12 cellular contexts compared by ENCODE assay signal in the genomic region with DNA sequence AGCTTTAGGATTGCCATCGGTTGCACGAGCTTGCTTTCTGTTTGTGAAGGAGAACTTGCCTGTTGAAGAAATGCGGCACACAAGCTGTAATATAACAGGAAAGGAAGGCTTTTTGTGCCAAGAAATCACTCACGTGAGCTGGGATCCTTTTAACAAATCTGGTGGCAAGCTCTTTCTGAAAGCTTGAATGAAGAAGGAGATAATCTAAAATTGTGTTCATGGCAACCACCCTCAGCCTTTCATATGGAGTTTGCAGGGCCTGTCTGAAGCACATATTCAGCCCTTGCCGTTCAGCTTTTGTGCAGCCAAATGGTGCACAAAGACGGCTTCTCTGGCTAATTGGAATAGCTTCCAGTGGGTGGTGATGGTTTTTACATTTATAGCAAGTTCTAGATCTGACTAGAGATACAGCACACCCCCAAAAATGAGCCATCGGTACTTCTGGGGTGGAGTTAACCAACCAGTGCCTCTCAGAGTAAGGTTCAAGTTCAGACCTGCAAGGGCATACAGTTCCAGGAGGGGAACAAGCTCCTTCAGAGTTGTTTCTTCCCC.
A peak's percentile ranks its signal among the peaks of the same experiment; 100 is the strongest.
DNase-seq lines count a peak whose midpoint lies in the region; ATAC-seq and TF ChIP-seq lines count a peak whose summit lies in the region.
"Had no signal": no experiment of that assay in that cellular context is flagged by ENCODE, and none has a peak within 500 bp of the region (broad histone marks: within the 10 kb centered on the region; RNA-seq: fewer than 3 reads in every experiment).

No MANE protein-coding gene starts in this region.

- H3K27ac Mint-ChIP-seq in CD4-positive, alpha-beta T cell, result no peak overlapping the region
- H3K27ac Mint-ChIP-seq: activated CD4-positive, alpha-beta memory T cell treated with anti-CD3 and anti-CD28 coated beads for 36 hours had no signal

- no peaks in the 10 kb centered on the region for H3K27me3 ChIP-seq in BJ (ENCODE audit: control insufficient read depth, insufficient read depth, low read length)
- H3K27me3 ChIP-seq in heart right ventricle, result no peaks in the 10 kb centered on the region
- H3K27me3 ChIP-seq in psoas muscle (ENCODE audit: insufficient read depth in 3 of 3, low read length in 2 of 3), result no peaks in the 10 kb centered on the region
- no peaks in the 10 kb centered on the region for H3K27me3 ChIP-seq in CD4-positive, alpha-beta T cell (ENCODE audit: control insufficient read depth, insufficient read depth, low read length)
- H3K27me3 ChIP-seq: BLaER1 treated with 17β-estradiol and CSF1 and Interleukin-3, amounts not matched to agents 10 nM and 100 nM; brain microvascular endothelial cell had no signal

- DNase-seq in BJ (ENCODE audit: low read depth) (peak; percentile 23), brain pericyte (ENCODE audit: low read depth, low spot score) (peak; percentile 10), heart right ventricle (peak in 1 of 2 donors; percentile 21), psoas muscle (no peak), hepatic stellate cell (ENCODE audit: low spot score) (no peak), HEK293T (ENCODE audit: extremely low spot score) (no peak)
- no peak for DNase-seq in activated effector memory CD4-positive, alpha-beta T cell treated with anti-CD3 and anti-CD28 coated beads, Interleukin-2, amount 50 U/mL, for 16 hours
- no peak for DNase-seq in CD4-positive, alpha-beta T cell
- DNase-seq: activated CD4-positive, alpha-beta memory T cell treated with anti-CD3 and anti-CD28 coated beads for 36 hours; brain microvascular endothelial cell; NCI-H226 had no signal

- CTCF ChIA-PET in BJ (lab: Yijun Ruan, JAX), result interaction anchor here (1.0 to 2.4 kb wide), 4 partner anchors 11 to 97 kb away, joined by 3 to 7 read pairs (median 6); no protein-coding TSS in a partner anchor
- CTCF ChIA-PET in HEK293T (lab: Yijun Ruan, JAX), result no interaction called here
- CTCF ChIA-PET in CD4-positive, alpha-beta T cell (lab: Charles Lee), result no interaction called here

- WGBS in heart right ventricle, 2 donors, result 16 to 19% methylated on average over 7 of the region's 7 CpGs
- WGBS in psoas muscle, 3 donors, result 27 to 35% (median 27%) methylated on average over 7 of the region's 7 CpGs

- peaks cover 0 to 2% (median 0%) of the 10 kb centered on the region in 11 donors for H3K9me3 ChIP-seq in heart right ventricle
- H3K9me3 ChIP-seq in psoas muscle, result no peaks in the 10 kb centered on the region
- no peaks in the 10 kb centered on the region for H3K9me3 ChIP-seq in CD4-positive, alpha-beta T cell (ENCODE audit: control insufficient read depth, low read length)
- H3K9me3 ChIP-seq: BLaER1 treated with 17β-estradiol and CSF1 and Interleukin-3, amounts not matched to agents 10 nM and 100 nM had no signal

- TF ChIP-seq CTCF in BJ (IDR thresholded peaks at IDR 0.05; ENCODE audit: insufficient read depth, low read depth, low read length) (no peak), heart right ventricle (IDR thresholded peaks at IDR 0.05) (no peak), psoas muscle (IDR thresholded peaks at IDR 0.05) (no peak)
- no peak for TF ChIP-seq CTCF in CD4-positive, alpha-beta T cell (IDR thresholded peaks at IDR 0.05)

- H3K9me3 Mint-ChIP-seq in CD4-positive, alpha-beta T cell, result no peaks in the 10 kb centered on the region
- H3K9me3 Mint-ChIP-seq: activated CD4-positive, alpha-beta memory T cell treated with anti-CD3 and anti-CD28 coated beads for 36 hours had no signal

- H3K4me3 Mint-ChIP-seq in CD4-positive, alpha-beta T cell, result no peak overlapping the region
- H3K4me3 Mint-ChIP-seq: activated CD4-positive, alpha-beta memory T cell treated with anti-CD3 and anti-CD28 coated beads for 36 hours had no signal

- peaks cover 4% of the 10 kb centered on the region for H3K4me1 Mint-ChIP-seq in CD4-positive, alpha-beta T cell (ENCODE audit: low read depth)

- peaks cover 9 to 31% (median 25%) of the 10 kb centered on the region in 9 donors for H3K4me1 ChIP-seq in heart right ventricle
- H3K4me1 ChIP-seq in psoas muscle, result peaks cover 14% of the 10 kb centered on the region

- H3K27ac ChIP-seq in heart right ventricle, result peak overlapping the region in 9 of 10 donors; percentile 38 to 76 (median 65)
- H3K27ac ChIP-seq in psoas muscle, result peak overlapping the region; percentile 6
- H3K27ac ChIP-seq in CD4-positive, alpha-beta T cell (ENCODE audit: low read depth, low read length), result no peak overlapping the region
- H3K27ac ChIP-seq: BLaER1 treated with 17β-estradiol and CSF1 and Interleukin-3, amounts not matched to agents 10 nM and 100 nM; brain microvascular endothelial cell had no signal

- peak in 7 of 8 donors; percentile 27 to 58 (median 36) for ATAC-seq in heart right ventricle
- ATAC-seq in psoas muscle, result peak in 1 of 4 donors; percentile 28
- no peak for ATAC-seq in CD4-positive, alpha-beta T cell (ENCODE audit: poor library complexity)

- POLR2A ChIA-PET in BJ (lab: Charles Lee), result interaction anchor here (1.2 kb wide), 1 partner anchor 10 kb away, joined by 5 read pairs; no protein-coding TSS in a partner anchor
- POLR2A ChIA-PET in HEK293T (lab: Yijun Ruan, JAX), result no interaction called here
- POLR2A ChIA-PET in CD4-positive, alpha-beta T cell (lab: Charles Lee), result no interaction called here

- H3K4me3 ChIP-seq in BJ (ENCODE audit: low read depth, low read length) (peak overlapping the region; percentile 5; the same call in 1 of the 2 replicates), heart right ventricle (peak overlapping the region in 5 of 10 donors; percentile 3 to 29 (median 16)), psoas muscle (peak overlapping the region; percentile 13)
- H3K4me3 ChIP-seq: BLaER1 treated with 17β-estradiol and CSF1 and Interleukin-3, amounts not matched to agents 10 nM and 100 nM had no signal

- intact Hi-C loops in heart right ventricle (cut with DNase I), result no loop called here
- intact Hi-C loops in psoas muscle (cut with DNase I), result no loop called here
- intact Hi-C loops in CD4-positive, alpha-beta T cell (cut with DNase I, micrococcal nuclease), result loop anchor here in 1 of 2 experiments (5.0 kb wide), 1 partner anchor 434 kb away; no protein-coding TSS in a partner anchor

- H3K36me3 ChIP-seq in BJ (ENCODE audit: control insufficient read depth, insufficient read depth, low read length) (no peaks in the 10 kb centered on the region), heart right ventricle (no peaks in the 10 kb centered on the region), psoas muscle (ENCODE audit: insufficient read depth in 1 of 2, low read depth in 1 of 2) (no peaks in the 10 kb centered on the region)
- H3K36me3 ChIP-seq: brain microvascular endothelial cell had no signal

- no peaks in the 10 kb centered on the region for H3K27me3 Mint-ChIP-seq in CD4-positive, alpha-beta T cell
- H3K27me3 Mint-ChIP-seq: activated CD4-positive, alpha-beta memory T cell treated with anti-CD3 and anti-CD28 coated beads for 36 hours had no signal

- peaks cover 20% of the 10 kb centered on the region for H3K36me3 Mint-ChIP-seq in CD4-positive, alpha-beta T cell (ENCODE audit: low read depth)

TF ChIP-seq in HEK293T, 16 proteins besides CTCF, POLR2A, EP300 and RAD21:
- TF ChIP-seq FOXA1 (IDR thresholded peaks at IDR 0.05) (no peak), HDGF (IDR thresholded peaks at IDR 0.05; ENCODE audit: borderline replicate concordance) (no peak), L3MBTL2 (conservative IDR thresholded peaks at IDR 0.05) (no peak), SUZ12 (IDR thresholded peaks at IDR 0.05) (no peak), TARDBP (IDR thresholded peaks at IDR 0.05) (no peak), FOXK2 (IDR thresholded peaks at IDR 0.05) (no peak), BHLHE40 (IDR thresholded peaks at IDR 0.05; ENCODE audit: borderline replicate concordance) (no peak), ARNT (IDR thresholded peaks at IDR 0.05) (no peak), FOXM1 (IDR thresholded peaks at IDR 0.05; ENCODE audit: borderline replicate concordance) (no peak)
- TF ChIP-seq, protein P1, sequence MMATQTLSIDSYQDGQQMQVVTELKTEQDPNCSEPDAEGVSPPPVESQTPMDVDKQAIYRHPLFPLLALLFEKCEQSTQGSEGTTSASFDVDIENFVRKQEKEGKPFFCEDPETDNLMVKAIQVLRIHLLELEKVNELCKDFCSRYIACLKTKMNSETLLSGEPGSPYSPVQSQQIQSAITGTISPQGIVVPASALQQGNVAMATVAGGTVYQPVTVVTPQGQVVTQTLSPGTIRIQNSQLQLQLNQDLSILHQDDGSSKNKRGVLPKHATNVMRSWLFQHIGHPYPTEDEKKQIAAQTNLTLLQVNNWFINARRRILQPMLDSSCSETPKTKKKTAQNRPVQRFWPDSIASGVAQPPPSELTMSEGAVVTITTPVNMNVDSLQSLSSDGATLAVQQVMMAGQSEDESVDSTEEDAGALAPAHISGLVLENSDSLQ (IDR thresholded peaks at IDR 0.05), result no peak

Comparison
In these comparisons a context has a peak if more than half of its experiments do, and no peak if none do; other contexts are left out.
1. DNase-seq: peak in BJ (single experiment) and brain pericyte (single experiment); none in psoas muscle (0 of 2), hepatic stellate cell (single experiment), activated effector memory CD4-positive, alpha-beta T cell treated with anti-CD3 and anti-CD28 coated beads, Interleukin-2, amount 50 U/mL, for 16 hours (single experiment), HEK293T (single experiment) and CD4-positive, alpha-beta T cell (0 of 10).